18 cellular contexts compared by ENCODE assay signal in the genomic region with DNA sequence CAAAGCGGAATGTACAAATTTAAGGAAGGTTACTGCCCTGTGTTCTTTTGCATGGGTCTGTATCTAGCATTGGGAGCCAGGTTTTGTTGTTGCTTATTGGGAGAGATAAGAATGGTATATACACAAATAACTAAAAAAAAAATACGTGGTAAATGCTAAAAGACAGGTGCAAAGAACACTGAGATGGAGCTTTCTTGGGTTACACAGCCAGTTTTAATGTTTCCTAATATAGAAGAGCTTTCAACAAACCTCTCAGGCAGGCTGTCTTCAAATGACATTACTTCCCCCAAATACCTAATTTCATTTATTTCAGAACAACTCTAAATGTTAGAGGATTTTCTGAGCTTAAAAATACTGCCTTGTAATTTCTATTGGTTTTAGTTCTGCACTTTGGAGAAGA. TPM values are rescaled to one million over a fixed set of nuclear protein-coding genes. Genes with fewer than 3 reads are reported as not detected.
A peak's percentile ranks its signal among the peaks of the same experiment; 100 is the strongest.
DNase-seq lines count a peak whose midpoint lies in the region; ATAC-seq and TF ChIP-seq lines count a peak whose summit lies in the region.
"Had no signal": no experiment of that assay in that cellular context is flagged by ENCODE, and none has a peak within 500 bp of the region (broad histone marks: within the 10 kb centered on the region; RNA-seq: fewer than 3 reads in every experiment).

No MANE protein-coding gene starts in this region.

- peaks cover 15% of the 10 kb centered on the region for H3K36me3 Mint-ChIP-seq in activated CD4-positive, alpha-beta memory T cell treated with anti-CD3 and anti-CD28 coated beads for 36 hours
- no peaks in the 10 kb centered on the region for H3K36me3 Mint-ChIP-seq in natural killer cell

- POLR2A ChIA-PET in activated CD4-positive, alpha-beta memory T cell treated with anti-CD3 and anti-CD28 coated beads for 36 hours (lab: Charles Lee), result interaction anchor here (0.6 to 5.9 kb wide), 5 partner anchors 8 to 29 kb away, joined by 3 to 68 read pairs (median 3); a partner anchor contains a TSS

- no peak for ATAC-seq in natural killer cell
- ATAC-seq in GM19463 (IDR thresholded peaks at IDR 0.05; ENCODE audit: unreplicated experiment), result no peak
- ATAC-seq: left ventricle myocardium superior, right cardiac atrium had no signal

- H3K9me3 Mint-ChIP-seq in activated CD4-positive, alpha-beta memory T cell treated with anti-CD3 and anti-CD28 coated beads for 36 hours, result peaks cover 2% of the 10 kb centered on the region
- no peaks in the 10 kb centered on the region for H3K9me3 Mint-ChIP-seq in natural killer cell

- no peaks in the 10 kb centered on the region for H3K27me3 Mint-ChIP-seq in activated CD4-positive, alpha-beta memory T cell treated with anti-CD3 and anti-CD28 coated beads for 36 hours
- no peaks in the 10 kb centered on the region for H3K27me3 Mint-ChIP-seq in natural killer cell (ENCODE audit: low read depth in 2 of 2)

- H3K4me3 Mint-ChIP-seq in activated CD4-positive, alpha-beta memory T cell treated with anti-CD3 and anti-CD28 coated beads for 36 hours, result no peak overlapping the region
- peak overlapping the region; percentile 45 for H3K4me3 Mint-ChIP-seq in natural killer cell

- peak overlapping the region; percentile 76 for H3K4me3 ChIP-seq in GM12865 (ENCODE audit: low read depth, low read length)

- intact Hi-C loops in activated CD4-positive, alpha-beta memory T cell treated with anti-CD3 and anti-CD28 coated beads for 36 hours (cut with micrococcal nuclease), result no loop called here
- intact Hi-C loops in natural killer cell (cut with micrococcal nuclease), result no loop called here

- peak overlapping the region; percentile 24 for H3K27ac Mint-ChIP-seq in activated CD4-positive, alpha-beta memory T cell treated with anti-CD3 and anti-CD28 coated beads for 36 hours
- H3K27ac Mint-ChIP-seq in natural killer cell, result peak overlapping the region in 1 of 2 donors; percentile 97

- peak; percentile 28 for DNase-seq in NCI-H2171 treated with DMSO at 0.1 percent for 48 hours (lab: John Stamatoyannopoulos, UW)
- DNase-seq in NCI-H2171 (lab: John Stamatoyannopoulos, UW), result no peak
- no peak for DNase-seq in GM12865 (ENCODE audit: low read depth)
- no peak for DNase-seq in activated CD4-positive, alpha-beta memory T cell treated with anti-CD3 and anti-CD28 coated beads for 36 hours
- DNase-seq in natural killer cell, result no peak
- DNase-seq in NCI-H1417 treated with DMSO at 0.1 percent for 48 hours (lab: John Stamatoyannopoulos, UW), result no peak
- no peak for DNase-seq in NCI-H510A (lab: John Stamatoyannopoulos, UW)
- DNase-seq: activated CD4-positive, CD25-positive, alpha-beta regulatory T cell treated with anti-CD3 and anti-CD28 coated beads, Interleukin-2, amount 50 U/mL, for 72 hours; activated effector memory CD4-positive, alpha-beta T cell treated with Interleukin-2 at 50 U/mL for 16 hours; Calu3; GOT3; left ventricle myocardium superior; NCI-H1105 treated with DMSO at 0.1 percent for 48 hours; NCI-H446; OCI-M1; stimulated activated CD4-positive, alpha-beta T cell treated with anti-CD3 and anti-CD28 coated beads, Interleukin-2, amount 100 ng/mL, for 24 hours had no signal

- peaks cover 41% of the 10 kb centered on the region for H3K4me1 Mint-ChIP-seq in activated CD4-positive, alpha-beta memory T cell treated with anti-CD3 and anti-CD28 coated beads for 36 hours (ENCODE audit: low read depth)
- H3K4me1 Mint-ChIP-seq in natural killer cell, result peaks cover 26 to 29% of the 10 kb centered on the region in 2 donors

- CTCF ChIA-PET in activated CD4-positive, alpha-beta memory T cell treated with anti-CD3 and anti-CD28 coated beads for 36 hours (lab: Charles Lee), result interaction anchor here (0.7 to 2.9 kb wide), 8 partner anchors 10 to 292 kb away, joined by 3 to 15 read pairs (median 6); a partner anchor contains a TSS

- TF ChIP-seq CTCF in GM12865 (IDR thresholded peaks at IDR 0.05; ENCODE audit: insufficient read depth, low read depth, low read length, missing control alignments), result no peak
- TF ChIP-seq CTCF in natural killer cell (IDR thresholded peaks at IDR 0.05), result no peak

RNA-seq across cellular contexts. Expression of a gene that starts 1.4 kb away (rescaled TPM):
- 10 to 100 TPM; 88.0 to 90.8 TPM for total RNA-seq in activated CD4-positive, alpha-beta memory T cell treated with anti-CD3 and anti-CD28 coated beads for 36 hours
- 100 to 1,000 TPM; 295 to 324 (median 296) TPM for total RNA-seq in natural killer cell

RNA-seq across cellular contexts. Expression of a gene that starts 20.2 kb away (rescaled TPM):
- 10 to 100 TPM; 43.4 to 46.4 TPM for total RNA-seq in activated CD4-positive, alpha-beta memory T cell treated with anti-CD3 and anti-CD28 coated beads for 36 hours
- total RNA-seq in natural killer cell, result 10 to 100 TPM; 18.1 to 34.8 (median 29.5) TPM
